ENCODE assay signal across 27 cellular contexts in genomic region chr12:128698573-128698972, GRCh38.
"Had no signal": no experiment of that assay in that cellular context is flagged by ENCODE, and none has a peak within 500 bp of the region (broad histone marks: within the 10 kb centered on the region; RNA-seq: fewer than 3 reads in every experiment).

No MANE protein-coding gene starts in this region.

- H3K9me3 ChIP-seq: ascending aorta, breast epithelium, colonic mucosa had no signal

- H3K4me1 Mint-ChIP-seq: activated CD4-positive, alpha-beta memory T cell treated with anti-CD3 and anti-CD28 coated beads, Interleukin-2, amount 10 ng/mL, durations not matched to agents 7 days and 5 days; activated CD4-positive, alpha-beta T cell treated with anti-CD3 and anti-CD28 coated beads, Interleukin-2, amount 10 ng/mL, durations not matched to agents 7 days and 5 days; activated naive CD4-positive, alpha-beta T cell treated with anti-CD3 and anti-CD28 coated beads, Interleukin-2, amount 10 ng/mL, durations not matched to agents 7 days and 5 days; activated naive CD8-positive, alpha-beta T cell treated with anti-CD3 and anti-CD28 coated beads, Interleukin-2, amount 10 ng/mL, durations not matched to agents 7 days and 5 days; brain; WTC11 had no signal

- H3K4me1 ChIP-seq: ascending aorta, breast epithelium, colonic mucosa had no signal

- H3K36me3 Mint-ChIP-seq: activated naive CD4-positive, alpha-beta T cell treated with anti-CD3 and anti-CD28 coated beads, Interleukin-2, amount 10 ng/mL, durations not matched to agents 7 days and 5 days; activated naive CD8-positive, alpha-beta T cell treated with anti-CD3 and anti-CD28 coated beads, Interleukin-2, amount 10 ng/mL, durations not matched to agents 7 days and 5 days had no signal

- DNase-seq: activated CD4-positive, alpha-beta memory T cell treated with anti-CD3 and anti-CD28 coated beads, Interleukin-2, amount 10 ng/mL, durations not matched to agents 7 days and 5 days; activated CD4-positive, alpha-beta T cell treated with anti-CD3 and anti-CD28 coated beads for 1 hour; activated CD4-positive, alpha-beta T cell treated with anti-CD3 and anti-CD28 coated beads for 4 hours; activated CD4-positive, alpha-beta T cell treated with anti-CD3 and anti-CD28 coated beads, Interleukin-2, amount 10 ng/mL, durations not matched to agents 7 days and 5 days; activated CD4-positive, alpha-beta T cell treated with anti-CD3 and anti-CD28 coated beads, Interleukin-2, amount 50 U/mL, for 4 hours; activated CD8-positive, alpha-beta memory T cell treated with anti-CD3 and anti-CD28 coated beads, Interleukin-2, amount 50 U/mL, for 48 hours; activated gamma-delta T cell; activated naive CD4-positive, alpha-beta T cell; activated naive CD4-positive, alpha-beta T cell treated with anti-CD3 and anti-CD28 coated beads, Interleukin-2, amount 10 ng/mL, durations not matched to agents 7 days and 5 days; activated naive CD8-positive, alpha-beta T cell treated with anti-CD3 and anti-CD28 coated beads, Interleukin-2, amount 10 ng/mL, durations not matched to agents 7 days and 5 days; activated T-cell treated with anti-CD3 and anti-CD28 coated beads for 4 hours; activated T-cell treated with anti-CD3 and anti-CD28 coated beads, Interleukin-2, amount 50 U/mL, for 24 hours; activated T-cell treated with anti-CD3 and anti-CD28 coated beads, Interleukin-2, amount 50 U/mL, for 72 hours; central memory CD4-positive, alpha-beta T cell; cerebellar nuclear complex; colonic mucosa; effector memory CD4-positive, alpha-beta T cell; foreskin fibroblast; T-helper 2 cell had no signal

- H3K4me3 ChIP-seq: ascending aorta, breast epithelium, cardiac muscle cell, colonic mucosa had no signal

- H3K4me3 Mint-ChIP-seq: activated CD4-positive, alpha-beta memory T cell treated with anti-CD3 and anti-CD28 coated beads, Interleukin-2, amount 10 ng/mL, durations not matched to agents 7 days and 5 days; activated CD4-positive, alpha-beta T cell treated with anti-CD3 and anti-CD28 coated beads, Interleukin-2, amount 10 ng/mL, durations not matched to agents 7 days and 5 days; activated naive CD4-positive, alpha-beta T cell treated with anti-CD3 and anti-CD28 coated beads, Interleukin-2, amount 10 ng/mL, durations not matched to agents 7 days and 5 days; activated naive CD8-positive, alpha-beta T cell treated with anti-CD3 and anti-CD28 coated beads, Interleukin-2, amount 10 ng/mL, durations not matched to agents 7 days and 5 days; activated T-cell treated with anti-CD3 and anti-CD28 coated beads, Interleukin-2, amount 50 U/mL, for 24 hours; activated T-cell treated with anti-CD3 and anti-CD28 coated beads, Interleukin-2, amount 50 U/mL, for 72 hours; brain; WTC11 had no signal

- H3K27ac Mint-ChIP-seq: activated CD4-positive, alpha-beta memory T cell treated with anti-CD3 and anti-CD28 coated beads, Interleukin-2, amount 10 ng/mL, durations not matched to agents 7 days and 5 days; activated CD4-positive, alpha-beta T cell treated with anti-CD3 and anti-CD28 coated beads, Interleukin-2, amount 10 ng/mL, durations not matched to agents 7 days and 5 days; activated naive CD4-positive, alpha-beta T cell treated with anti-CD3 and anti-CD28 coated beads, Interleukin-2, amount 10 ng/mL, durations not matched to agents 7 days and 5 days; activated naive CD4-positive, alpha-beta T cell treated with anti-CD3 and anti-CD28 coated beads, Interleukin-2, amount 50 U/mL, for 72 hours; activated naive CD8-positive, alpha-beta T cell treated with anti-CD3 and anti-CD28 coated beads, Interleukin-2, amount 10 ng/mL, durations not matched to agents 7 days and 5 days; activated T-cell treated with anti-CD3 and anti-CD28 coated beads, Interleukin-2, amount 50 U/mL, for 24 hours; activated T-cell treated with anti-CD3 and anti-CD28 coated beads, Interleukin-2, amount 50 U/mL, for 72 hours; brain; WTC11 had no signal

- ATAC-seq: activated naive CD4-positive, alpha-beta T cell treated with anti-CD3 and anti-CD28 coated beads, Interleukin-2, amount 50 U/mL, for 72 hours; activated T-cell treated with anti-CD3 and anti-CD28 coated beads, Interleukin-2, amount 50 U/mL, for 72 hours; esophagus mucosa; WTC11 had no signal

- H3K27me3 ChIP-seq: ascending aorta, breast epithelium, cardiac muscle cell, colonic mucosa had no signal

- H3K27me3 Mint-ChIP-seq: activated CD4-positive, alpha-beta memory T cell treated with anti-CD3 and anti-CD28 coated beads, Interleukin-2, amount 10 ng/mL, durations not matched to agents 7 days and 5 days; activated CD4-positive, alpha-beta T cell treated with anti-CD3 and anti-CD28 coated beads, Interleukin-2, amount 10 ng/mL, durations not matched to agents 7 days and 5 days; activated naive CD4-positive, alpha-beta T cell treated with anti-CD3 and anti-CD28 coated beads, Interleukin-2, amount 10 ng/mL, durations not matched to agents 7 days and 5 days; activated naive CD8-positive, alpha-beta T cell treated with anti-CD3 and anti-CD28 coated beads, Interleukin-2, amount 10 ng/mL, durations not matched to agents 7 days and 5 days; activated T-cell treated with anti-CD3 and anti-CD28 coated beads, Interleukin-2, amount 50 U/mL, for 24 hours had no signal

- H3K27ac ChIP-seq: ascending aorta, breast epithelium, cardiac muscle cell, colonic mucosa, VCaP had no signal

- H3K36me3 ChIP-seq: ascending aorta, breast epithelium, cardiac muscle cell, colonic mucosa had no signal
